Comparison of ENCODE assay signal across 10 cellular contexts in the genomic region with DNA sequence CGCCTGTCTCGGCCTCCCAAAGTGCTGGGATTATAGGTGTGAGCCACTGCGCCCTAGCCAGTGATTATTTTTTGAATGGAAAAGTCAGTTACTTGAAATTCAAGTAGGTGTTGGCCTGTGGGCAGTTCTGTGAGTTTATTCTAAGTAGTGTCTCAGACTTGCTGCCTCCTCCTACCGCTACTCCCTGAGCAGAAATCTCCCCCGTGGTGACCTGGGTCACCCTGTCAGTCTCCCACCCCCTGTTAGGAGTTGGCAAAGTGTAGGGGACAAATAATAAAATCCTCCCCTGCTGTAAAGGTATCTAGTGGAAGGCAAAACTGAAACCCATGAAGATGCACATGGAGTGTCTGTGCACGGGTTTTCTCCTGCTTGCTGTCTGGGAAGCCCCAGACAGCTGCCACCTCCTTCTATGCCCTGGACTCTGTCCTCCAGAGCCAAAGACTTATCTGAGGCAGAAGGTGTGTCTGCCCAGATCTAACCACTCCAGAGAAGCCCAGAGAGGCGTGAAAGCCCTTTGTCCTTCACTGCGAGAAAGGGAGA. TPM values are rescaled to one million over a fixed set of nuclear protein-coding genes. Genes with fewer than 3 reads are reported as not detected.
A peak's percentile ranks its signal among the peaks of the same experiment; 100 is the strongest.
DNase-seq lines count a peak whose midpoint lies in the region; ATAC-seq and TF ChIP-seq lines count a peak whose summit lies in the region.
"Had no signal": no experiment of that assay in that cellular context is flagged by ENCODE, and none has a peak within 500 bp of the region (broad histone marks: within the 10 kb centered on the region; RNA-seq: fewer than 3 reads in every experiment).

No MANE protein-coding gene starts in this region.

- TF ChIP-seq CTCF in adrenal gland (IDR thresholded peaks at IDR 0.05), result no peak
- TF ChIP-seq CTCF in liver (IDR thresholded peaks at IDR 0.05; ENCODE audit: low read depth, low read length, missing input control), result no peak

- peaks cover 0 to 61% of the 10 kb centered on the region in 2 donors for H3K36me3 ChIP-seq in adrenal gland (replicated peaks in 1 of 2)
- peaks cover 5 to 33% (median 27%) of the 10 kb centered on the region in 4 donors for H3K36me3 ChIP-seq in liver (ENCODE audit: control insufficient read depth in 4 of 4, insufficient read depth in 3 of 4, low read depth in 1 of 4, low read length in 3 of 4)

- intact Hi-C loops in adrenal gland (cut with DNase I), result loop anchor here in 1 of 2 donors (10.0 kb wide), 1 partner anchor 220 kb away; no protein-coding TSS in a partner anchor

- H3K27ac Mint-ChIP-seq in T-helper 2 cell treated with Interferon-gamma antibody and Interleukin-4, amounts not matched to agents 5 μg/mL and 100 μg/mL, for 36 hours, result peak overlapping the region; percentile 26
- no peak overlapping the region for H3K27ac Mint-ChIP-seq in stimulated activated naive B cell treated with anti-CD40 and anti-IgM and Interleukin-4, amounts not matched to agents 10 μg/mL and 1 μg/mL and 100 μg/mL, for 72 hours
- H3K27ac Mint-ChIP-seq: T-helper 17 cell had no signal

- peak overlapping the region in 1 of 2 donors; percentile 32 for H3K9ac ChIP-seq in liver (ENCODE audit: low read depth in 1 of 2, low read length in 2 of 2)

- H3K4me3 ChIP-seq in adrenal gland, result no peak overlapping the region
- no peak overlapping the region for H3K4me3 ChIP-seq in liver (ENCODE audit: low read depth in 1 of 3, low read length in 3 of 3)

- H3K9me3 ChIP-seq in adrenal gland (replicated peaks in 1 of 3), result no peaks in the 10 kb centered on the region
- H3K9me3 ChIP-seq in liver (ENCODE audit: control insufficient read depth in 4 of 4, low read length in 3 of 4), result no peaks in the 10 kb centered on the region

- H3K27me3 ChIP-seq in adrenal gland (no peaks in the 10 kb centered on the region), liver (ENCODE audit: control insufficient read depth in 4 of 4, insufficient read depth in 4 of 4, low read length in 3 of 4) (no peaks in the 10 kb centered on the region)

- H3K4me1 ChIP-seq in adrenal gland (replicated peaks in 1 of 2) (peaks cover 0 to 7% of the 10 kb centered on the region in 2 donors), liver (ENCODE audit: control insufficient read depth in 4 of 4, insufficient read depth in 4 of 4, low read length in 3 of 4) (peaks cover 9 to 42% (median 37%) of the 10 kb centered on the region in 4 donors)

- no peak overlapping the region for H3K4me3 Mint-ChIP-seq in T-helper 2 cell treated with Interferon-gamma antibody and Interleukin-4, amounts not matched to agents 5 μg/mL and 100 μg/mL, for 36 hours
- H3K4me3 Mint-ChIP-seq in stimulated activated naive B cell treated with anti-CD40 and anti-IgM and Interleukin-4, amounts not matched to agents 10 μg/mL and 1 μg/mL and 100 μg/mL, for 72 hours, result no peak overlapping the region
- H3K4me3 Mint-ChIP-seq: T-helper 17 cell had no signal

- H3K4me1 Mint-ChIP-seq in T-helper 2 cell treated with Interferon-gamma antibody and Interleukin-4, amounts not matched to agents 5 μg/mL and 100 μg/mL, for 36 hours (ENCODE audit: low read depth), result no peaks in the 10 kb centered on the region
- H3K4me1 Mint-ChIP-seq in stimulated activated naive B cell treated with anti-CD40 and anti-IgM and Interleukin-4, amounts not matched to agents 10 μg/mL and 1 μg/mL and 100 μg/mL, for 72 hours, result peaks cover 2 to 8% of the 10 kb centered on the region in 2 donors

- peaks cover 46% of the 10 kb centered on the region for H3K36me3 Mint-ChIP-seq in T-helper 2 cell treated with Interferon-gamma antibody and Interleukin-4, amounts not matched to agents 5 μg/mL and 100 μg/mL, for 36 hours (ENCODE audit: low read depth)
- H3K36me3 Mint-ChIP-seq in stimulated activated naive B cell treated with anti-CD40 and anti-IgM and Interleukin-4, amounts not matched to agents 10 μg/mL and 1 μg/mL and 100 μg/mL, for 72 hours, result peaks cover 36 to 59% of the 10 kb centered on the region in 2 donors

- DNase-seq in T-helper 2 cell treated with Interferon-gamma antibody and Interleukin-4, amounts not matched to agents 5 μg/mL and 100 μg/mL, for 36 hours (ENCODE audit: low spot score), result no peak
- no peak for DNase-seq in T-helper 2 cell
- DNase-seq in adrenal gland, result no peak
- no peak for DNase-seq in stimulated activated naive B cell treated with anti-CD40 and anti-IgM and Interleukin-4, amounts not matched to agents 10 μg/mL and 1 μg/mL and 100 μg/mL, for 72 hours
- no peak for DNase-seq in AG08396 (ENCODE audit: low spot score)
- DNase-seq: activated effector memory CD4-positive, alpha-beta T cell treated with Interleukin-2 at 50 U/mL for 16 hours; T-helper 17 cell had no signal

- no peak for TF ChIP-seq RAD21 in liver (IDR thresholded peaks at IDR 0.05)

- 66 to 77% (median 69%) methylated on average over 8 of the region's 8 CpGs for WGBS in adrenal gland, 4 donors
- 52% methylated on average over 8 of the region's 8 CpGs for WGBS in liver

- no peaks in the 10 kb centered on the region for H3K27me3 Mint-ChIP-seq in T-helper 2 cell treated with Interferon-gamma antibody and Interleukin-4, amounts not matched to agents 5 μg/mL and 100 μg/mL, for 36 hours (ENCODE audit: low read depth)
- no peaks in the 10 kb centered on the region for H3K27me3 Mint-ChIP-seq in stimulated activated naive B cell treated with anti-CD40 and anti-IgM and Interleukin-4, amounts not matched to agents 10 μg/mL and 1 μg/mL and 100 μg/mL, for 72 hours
- H3K27me3 Mint-ChIP-seq: T-helper 17 cell had no signal

- H3K9me3 Mint-ChIP-seq in T-helper 2 cell treated with Interferon-gamma antibody and Interleukin-4, amounts not matched to agents 5 μg/mL and 100 μg/mL, for 36 hours, result no peaks in the 10 kb centered on the region
- H3K9me3 Mint-ChIP-seq in stimulated activated naive B cell treated with anti-CD40 and anti-IgM and Interleukin-4, amounts not matched to agents 10 μg/mL and 1 μg/mL and 100 μg/mL, for 72 hours, result no peaks in the 10 kb centered on the region

- H3K27ac ChIP-seq in adrenal gland (peak overlapping the region in 4 of 5 donors; percentile 55 to 74 (median 66)), liver (ENCODE audit: low read depth in 1 of 2, low read length in 2 of 2) (peak overlapping the region; percentile 54 to 57)

- no peak for TF ChIP-seq POLR2A in adrenal gland (IDR thresholded peaks at IDR 0.05)

- peak; percentile 18 to 34 for ATAC-seq in stimulated activated naive B cell treated with anti-CD40 and anti-IgM and Interleukin-4, amounts not matched to agents 10 μg/mL and 1 μg/mL and 100 μg/mL, for 72 hours (replicated peaks)
- no peak for ATAC-seq in HG02623 (IDR thresholded peaks at IDR 0.05; ENCODE audit: unreplicated experiment)
- ATAC-seq in HG02938 (IDR thresholded peaks at IDR 0.05; ENCODE audit: unreplicated experiment), result no peak

TF ChIP-seq in liver, 16 proteins besides CTCF, POLR2A, EP300 and RAD21:
- no peak for TF ChIP-seq FOXA2 (IDR thresholded peaks at IDR 0.05)
- TF ChIP-seq, protein P1, sequence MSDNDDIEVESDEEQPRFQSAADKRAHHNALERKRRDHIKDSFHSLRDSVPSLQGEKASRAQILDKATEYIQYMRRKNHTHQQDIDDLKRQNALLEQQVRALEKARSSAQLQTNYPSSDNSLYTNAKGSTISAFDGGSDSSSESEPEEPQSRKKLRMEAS (IDR thresholded peaks at IDR 0.05), result no peak
- TF ChIP-seq HNF4A (conservative IDR thresholded peaks at IDR 0.05), result no peak
- no peak for TF ChIP-seq FOXA1 (IDR thresholded peaks at IDR 0.05)
- no peak for TF ChIP-seq NR2F2 (IDR thresholded peaks at IDR 0.05)
- no peak for TF ChIP-seq GABPA (IDR thresholded peaks at IDR 0.05 in 1 of 2, conservative IDR thresholded peaks at IDR 0.05 in 1 of 2)
- no peak for TF ChIP-seq YY1 (IDR thresholded peaks at IDR 0.05)
- no peak for TF ChIP-seq HNF4G (IDR thresholded peaks at IDR 0.05)

RNA-seq across cellular contexts. Expression of a gene that starts 26.3 kb away (rescaled TPM):
- 10 to 100 TPM; 15.1 to 35.2 (median 28.9) TPM for total RNA-seq in adrenal gland
- 10 to 100 TPM; 16.6 to 76.5 (median 19.0) TPM for polyA plus RNA-seq in adrenal gland
- total RNA-seq in liver, result 10 to 100 TPM; 10.5 to 13.2 TPM
- polyA plus RNA-seq in liver, result 10 to 100 TPM; 19.3 to 26.2 TPM

RNA-seq across cellular contexts. Expression of a gene that starts 26.5 kb away (rescaled TPM):
- total RNA-seq in adrenal gland (100 to 1,000 TPM in 2 of 8 donors, 10 to 100 TPM in 6; 79.9 to 134 (median 91.1) TPM), liver (10 to 100 TPM; 38.0 to 47.5 TPM)
- polyA plus RNA-seq in adrenal gland (10 to 100 TPM; 38.6 to 60.2 (median 39.5) TPM), liver (10 to 100 TPM; 19.4 to 34.5 TPM)

RNA-seq across cellular contexts. Expression of a gene that starts 32.1 kb away (rescaled TPM):
- total RNA-seq in adrenal gland (10 to 100 TPM; 40.1 to 69.1 (median 52.7) TPM), liver (10 to 100 TPM; 30.0 to 45.5 TPM)
- polyA plus RNA-seq in adrenal gland (10 to 100 TPM; 15.6 to 33.3 (median 25.3) TPM), liver (10 to 100 TPM; 12.0 to 15.2 TPM)

Comparison
In these comparisons a context has a peak if more than half of its experiments do, and no peak if none do; other contexts are left out.
1. ATAC-seq: peak in stimulated activated naive B cell treated with anti-CD40 and anti-IgM and Interleukin-4, amounts not matched to agents 10 μg/mL and 1 μg/mL and 100 μg/mL, for 72 hours (2 of 2); none in HG02623 (single experiment) and HG02938 (single experiment).